Comparison of ENCODE assay signal across 8 cellular contexts in the genomic region with DNA sequence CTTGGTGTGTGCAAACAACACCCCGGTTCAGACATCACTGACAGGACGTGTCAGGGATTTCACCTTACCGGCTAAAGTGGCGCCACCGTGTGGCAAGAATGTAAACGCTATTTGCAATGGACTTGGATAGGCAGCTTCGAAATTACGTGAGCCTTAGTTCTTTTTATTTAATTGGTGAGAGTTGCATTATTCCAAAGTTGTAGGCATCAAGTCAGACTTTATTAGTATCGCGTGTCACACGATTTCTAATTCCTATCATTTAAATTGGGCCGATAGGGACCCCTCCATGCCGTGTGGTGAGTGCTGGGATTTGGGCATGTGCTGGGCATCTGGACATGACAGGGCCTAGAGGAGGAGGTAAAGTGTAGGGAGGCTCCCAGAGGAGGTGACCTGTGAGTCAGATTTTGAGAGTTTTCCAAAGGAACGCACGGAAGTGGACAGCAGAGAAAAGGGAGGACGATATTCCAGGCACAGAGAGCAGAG. TPM values are rescaled to one million over a fixed set of nuclear protein-coding genes. Genes with fewer than 3 reads are reported as not detected.
A peak's percentile ranks its signal among the peaks of the same experiment; 100 is the strongest.
DNase-seq lines count a peak whose midpoint lies in the region; ATAC-seq and TF ChIP-seq lines count a peak whose summit lies in the region.

No MANE protein-coding gene starts in this region.

- peaks cover 9 to 10% of the 10 kb centered on the region in 2 donors for H3K27me3 Mint-ChIP-seq in T-cell

- H3K27ac ChIP-seq in adrenal gland (peak overlapping the region in 1 of 5 donors; percentile 27), left ventricle myocardium inferior (replicated peaks) (peak overlapping the region; percentile 39)

- H3K9me3 ChIP-seq in adrenal gland (replicated peaks in 1 of 3) = no peaks in the 10 kb centered on the region
- no peaks in the 10 kb centered on the region for H3K9me3 ChIP-seq in left ventricle myocardium inferior (replicated peaks)

- POLR2A ChIA-PET in GM10248 (lab: Yijun Ruan, JAX) (no interaction called here), T-cell (lab: Charles Lee) (no interaction called here)

- TF ChIP-seq POLR2A in adrenal gland (IDR thresholded peaks at IDR 0.05) = no peak
- no peak for TF ChIP-seq POLR2A in GM18505 (IDR thresholded peaks at IDR 0.05; ENCODE audit: borderline replicate concordance, extremely low read depth, insufficient read depth, insufficient read length)

- TF ChIP-seq CTCF in GM10248 (IDR thresholded peaks at IDR 0.05; ENCODE audit: control extremely low read depth, extremely low read depth, low read depth, missing control alignments) (peak; percentile 90), adrenal gland (IDR thresholded peaks at IDR 0.05) (peak; percentile 78 to 90 (median 84)), left ventricle myocardium inferior (IDR thresholded peaks at IDR 0.05; ENCODE audit: borderline replicate concordance) (peak; percentile 89)

- ATAC-seq in T-cell (replicated peaks in 1 of 4) = peak; percentile 81 to 87 (median 84)
- ATAC-seq in GM18505 (IDR thresholded peaks at IDR 0.05; ENCODE audit: unreplicated experiment) = no peak
- ATAC-seq in GM18870 (IDR thresholded peaks at IDR 0.05; ENCODE audit: unreplicated experiment) = no peak

- no peaks in the 10 kb centered on the region for H3K4me1 Mint-ChIP-seq in T-cell

- H3K27ac Mint-ChIP-seq in T-cell = no peak overlapping the region

- WGBS in adrenal gland, 4 donors = 17 to 20% (median 18%) methylated on average over 16 of the region's 16 CpGs

- H3K27me3 ChIP-seq in adrenal gland (no peaks in the 10 kb centered on the region), left ventricle myocardium inferior (ENCODE audit: low read depth) (no peaks in the 10 kb centered on the region)

- CTCF ChIA-PET in GM10248 (lab: Yijun Ruan, JAX) = interaction anchor here (0.7 to 9.8 kb wide), 13 partner anchors 10 to 464 kb away, joined by 3 to 124 read pairs (median 4); a partner anchor contains a TSS
- CTCF ChIA-PET in T-cell (lab: Charles Lee) = interaction anchor here (0.6 to 1.1 kb wide), 5 partner anchors 10 to 167 kb away, joined by 3 to 4 read pairs (median 3); no protein-coding TSS in a partner anchor

- no peaks in the 10 kb centered on the region for H3K9me3 Mint-ChIP-seq in T-cell

- H3K36me3 ChIP-seq in adrenal gland (replicated peaks in 1 of 2) (no peaks in the 10 kb centered on the region), left ventricle myocardium inferior (no peaks in the 10 kb centered on the region)

- peak; percentile 78 for DNase-seq in GM10248 (ENCODE audit: extremely low spot score)
- DNase-seq in NAMALWA (ENCODE audit: low spot score) = peak; percentile 87
- peak; percentile 52 to 83 (median 76) for DNase-seq in T-cell
- DNase-seq in adrenal gland = peak; percentile 66 to 93 (median 85)
- peak; percentile 79 for DNase-seq in left ventricle myocardium inferior
- peak; percentile 74 for DNase-seq in renal cortical epithelial cell (ENCODE audit: low read depth)

- no peak overlapping the region for H3K4me3 Mint-ChIP-seq in T-cell

- no peaks in the 10 kb centered on the region for H3K4me1 ChIP-seq in adrenal gland (replicated peaks in 1 of 2)
- H3K4me1 ChIP-seq in left ventricle myocardium inferior = peaks cover 10% of the 10 kb centered on the region

- intact Hi-C loops in adrenal gland (cut with DNase I) = no loop called here
- intact Hi-C loops in left ventricle myocardium inferior (cut with micrococcal nuclease) = no loop called here

- H3K36me3 Mint-ChIP-seq in T-cell = no peaks in the 10 kb centered on the region

- H3K4me3 ChIP-seq in adrenal gland (no peak overlapping the region), left ventricle myocardium inferior (no peak overlapping the region)

RNA-seq across cellular contexts. Expression of a gene that starts 14.5 kb away (rescaled TPM):
- total RNA-seq in T-cell (10 to 100 TPM in 4 of 5 donors, 1 to 10 TPM in 1; 9.4 to 17.5 (median 15.9) TPM), adrenal gland (10 to 100 TPM; 35.6 to 61.3 (median 43.1) TPM), left ventricle myocardium inferior (31.7 TPM), renal cortical epithelial cell (14.1 and 23.3 TPM in 2 replicates)
- 10 to 100 TPM in 2 of 3 donors, 1 to 10 TPM in 1; 7.8 to 79.5 (median 10.3) TPM for polyA plus RNA-seq in adrenal gland

RNA-seq across cellular contexts. Expression of a gene that starts 38.3 kb away (rescaled TPM):
- total RNA-seq in T-cell (10 to 100 TPM; 41.4 to 71.3 (median 69.3) TPM), adrenal gland (10 to 100 TPM; 21.2 to 67.4 (median 54.9) TPM), left ventricle myocardium inferior (61.1 TPM), renal cortical epithelial cell (33.2 and 34.7 TPM in 2 replicates)
- 100 to 1,000 TPM in 2 of 3 donors, 10 to 100 TPM in 1; 60.2 to 108 (median 103) TPM for polyA plus RNA-seq in adrenal gland

RNA-seq across cellular contexts. Expression of a gene that starts 39.7 kb away (rescaled TPM):
- under 1 TPM in 2 of 5 donors, not detected in 3; 0.14 to 0.26 TPM for total RNA-seq in T-cell
- 1 to 10 TPM in 1 of 8 donors, under 1 TPM in 1, not detected in 6; 0.17 to 1.6 TPM for total RNA-seq in adrenal gland
- under 1 TPM; 0.05 to 0.30 (median 0.16) TPM for polyA plus RNA-seq in adrenal gland
- 0.44 TPM for total RNA-seq in left ventricle myocardium inferior
- total RNA-seq in renal cortical epithelial cell = not detected in 2 replicates

RNA-seq across cellular contexts. Expression of a gene that starts 56.2 kb away (rescaled TPM):
- total RNA-seq in T-cell (10 to 100 TPM; 43.7 to 51.9 (median 51.3) TPM), adrenal gland (10 to 100 TPM; 14.5 to 39.6 (median 29.9) TPM), left ventricle myocardium inferior (29.5 TPM), renal cortical epithelial cell (32.6 and 40.6 TPM in 2 replicates)
- polyA plus RNA-seq in adrenal gland = 100 to 1,000 TPM in 1 of 3 donors, 10 to 100 TPM in 2; 87.0 to 119 (median 95.8) TPM

Comparison
In these comparisons a context has a peak if more than half of its experiments do, and no peak if none do; other contexts are left out.
1. ATAC-seq: peak in T-cell (4 of 4); none in GM18505 (single experiment) and GM18870 (single experiment).
2. Peak in every context shown above with its lines, with median percentiles within 50 percentile points of each other: DNase-seq and CTCF ChIP-seq.